In genomic region chr10:99630439-99630838, GRCh38 we compare ENCODE assay signal across 8 cellular contexts. TPM values are rescaled to one million over a fixed set of nuclear protein-coding genes. Genes with fewer than 3 reads are reported as not detected.
DNase-seq lines count a peak whose midpoint lies in the region; ATAC-seq, FAIRE-seq and TF ChIP-seq lines count a peak whose summit lies in the region.

No MANE protein-coding gene starts in this region.

- peak; percentile 33 to 53 (median 44); a peak in 4 of 6 replicates for TF ChIP-seq CTCF in GM12878 (IDR thresholded peaks at IDR 0.05 in 2 of 3, conservative IDR thresholded peaks at IDR 0.05 in 1 of 3; ENCODE audit: control insufficient read depth in 2 of 3, extremely low read depth in 1 of 3, insufficient read depth in 1 of 3, low read depth in 3 of 3, low read length in 3 of 3)

- POLR2A ChIA-PET in GM12878 (lab: Charles Lee): no interaction called here

- H3K27ac ChIP-seq in GM12878 (ENCODE audit: control insufficient read depth, insufficient read depth): no peak overlapping the region

- H3K9ac ChIP-seq in GM12878 (ENCODE audit: control insufficient read depth, insufficient read depth, low read length): no peak overlapping the region

- in situ Hi-C loops in GM12878 (cut with MboI): no loop called here

- intact Hi-C loops in GM12878 (cut with micrococcal nuclease; ENCODE audit: unreplicated experiment): loop anchor here (1.0 kb wide), 1 partner anchor 81 kb away; no protein-coding TSS in a partner anchor

- no peak for TF ChIP-seq POLR2A in GM12878 (IDR thresholded peaks at IDR 0.05; ENCODE audit: low read depth, low read length)

- TF ChIP-seq EP300 in GM12878 (IDR thresholded peaks at IDR 0.05; ENCODE audit: borderline replicate concordance in 1 of 2, control insufficient read depth in 1 of 2, low read depth in 2 of 2, low read length in 2 of 2): no peak

- FAIRE-seq in GM12878 (lab: Jason Lieb, UNC): no peak

- no TSS peak for BruUV-seq in GM12878 (replicated peaks; lab: Mats Ljungman, UMichigan)

- ATAC-seq in GM12878 (peak; percentile 81), GM19023 (IDR thresholded peaks at IDR 0.05; ENCODE audit: unreplicated experiment) (no peak), GM19463 (IDR thresholded peaks at IDR 0.05; ENCODE audit: unreplicated experiment) (no peak)

- WGBS in GM12878 (ENCODE audit: insufficient coverage, insufficient replicate concordance, low lambda C conversion rate, missing lambda C conversion rate): 43% methylated on average over 2 of the region's 2 CpGs

- no peaks in the 10 kb centered on the region for H4K20me1 ChIP-seq in GM12878 (ENCODE audit: control insufficient read depth, insufficient read depth)

- RAD21 ChIA-PET in GM12878 (lab: Charles Lee; ENCODE audit: unreplicated experiment): interaction anchor here (0.9 to 1.5 kb wide), 2 partner anchors 11 to 81 kb away, joined by 3 to 4 read pairs; no protein-coding TSS in a partner anchor

- H3K27me3 ChIP-seq in GM12878 (replicated peaks in 1 of 2; ENCODE audit: control insufficient read depth in 2 of 2, insufficient read depth in 2 of 2, low read length in 1 of 2): no peaks in the 10 kb centered on the region

- CTCF ChIA-PET in GM12878 (lab: Yijun Ruan, JAX): interaction anchor here (0.7 to 3.5 kb wide), 12 partner anchors 12 to 196 kb away, joined by 3 to 34 read pairs (median 3); partner anchors contain the start of gene ENTPD7

- TF ChIP-seq RAD21 in GM12878 (IDR thresholded peaks at IDR 0.05; ENCODE audit: insufficient read depth, low read depth, low read length): peak; percentile 66

- no peak overlapping the region for H3K4me2 ChIP-seq in GM12878 (ENCODE audit: control insufficient read depth, insufficient read depth)

- H3K4me3 ChIP-seq in GM12878: no peak overlapping the region

- H3K4me1 ChIP-seq in GM12878 (ENCODE audit: control insufficient read depth, insufficient read depth, low read length): peaks cover 7% of the 10 kb centered on the region

- no peak overlapping the region for H2AFZ ChIP-seq in GM12878 (ENCODE audit: control insufficient read depth, low read depth, low read length)

- DNase-seq in EL (peak; percentile 56), LHCN-M2 (ENCODE audit: low read depth) (peak; percentile 59), GM12878 (ENCODE audit: low read depth, low spot score) (no peak), myocyte (ENCODE audit: low read depth) (peak; percentile 72), NCI-H345 treated with DMSO at 0.1 percent for 48 hours (lab: John Stamatoyannopoulos, UW; ENCODE audit: unreplicated experiment) (no peak), cerebellum (ENCODE audit: low spot score) (no peak)

- no peaks in the 10 kb centered on the region for H3K36me3 ChIP-seq in GM12878 (ENCODE audit: control insufficient read depth in 2 of 2, insufficient read depth in 2 of 2, low read length in 1 of 2)

- SMC1A ChIA-PET in GM12878 (lab: Charles Lee; ENCODE audit: uncharacterized antibody, unreplicated experiment): interaction anchor here (0.6 to 1.4 kb wide), 6 partner anchors 9 to 194 kb away, joined by 3 to 5 read pairs (median 3); no protein-coding TSS in a partner anchor

- no peaks in the 10 kb centered on the region for H3K9me3 ChIP-seq in GM12878 (replicated peaks; ENCODE audit: control insufficient read depth, insufficient read depth, low read length)

- H3K79me2 ChIP-seq in GM12878 (ENCODE audit: control insufficient read depth, insufficient read depth, low read length): no peaks in the 10 kb centered on the region

TF ChIP-seq in GM12878, 131 proteins besides CTCF, POLR2A, EP300 and RAD21:
- TF ChIP-seq ZNF24 (IDR thresholded peaks at IDR 0.05) (peak; percentile 85), TCF3 (IDR thresholded peaks at IDR 0.05; ENCODE audit: borderline replicate concordance, insufficient read depth, low read depth, low read length) (no peak), ZBED1 (IDR thresholded peaks at IDR 0.05; ENCODE audit: borderline replicate concordance) (no peak), ELK1 (IDR thresholded peaks at IDR 0.05; ENCODE audit: low read depth, low read length) (no peak), EED (IDR thresholded peaks at IDR 0.05; ENCODE audit: low read depth) (no peak), SMC3 (IDR thresholded peaks at IDR 0.05; ENCODE audit: borderline replicate concordance, low read length) (peak; percentile 57; the same call in 1 of the 2 replicates), CBFB (IDR thresholded peaks at IDR 0.05; ENCODE audit: low read depth) (no peak), RUNX3 (IDR thresholded peaks at IDR 0.05; ENCODE audit: low read length) (no peak), SIN3A (IDR thresholded peaks at IDR 0.05; ENCODE audit: low read depth, low read length) (no peak), WRNIP1 (IDR thresholded peaks at IDR 0.05; ENCODE audit: borderline replicate concordance, low read depth, low read length) (no peak), HDAC6 (IDR thresholded peaks at IDR 0.05; ENCODE audit: unreplicated experiment) (no peak), KAT2A (conservative IDR thresholded peaks at IDR 0.05; ENCODE audit: control insufficient read depth, low read depth, low read length) (no peak)

RNA-seq across cellular contexts. Expression of gene SLC25A28, which starts 10.2 kb away (rescaled TPM):
- total RNA-seq in LHCN-M2 (2014; rRNA removed): 15.9 and 16.0 TPM in 2 replicates
- 17.5 TPM for polyA plus RNA-seq in LHCN-M2 (2012)
- 30.6 and 30.9 TPM in 2 replicates for total RNA-seq in GM12878 (2013; cell fraction: nucleolus; rRNA removed)
- 15.6 and 16.0 TPM in 2 replicates for total RNA-seq in GM12878 (2014; rRNA removed)
- total RNA-seq in GM12878 (2014; rRNA removed; fragmentation: Illumina TruSeq; extraction: Trizol): 27.0 and 27.5 TPM in 2 replicates
- total RNA-seq in GM12878 (2021): 28.8 and 31.8 TPM in 2 replicates
- 25.4 TPM for polyA plus RNA-seq in GM12878 (2011; ENCODE audit: low read depth)
- polyA plus RNA-seq in GM12878 (2011; rRNA removed): 29.3 and 40.0 TPM in 2 replicates
- 31.6 and 38.4 TPM in 2 replicates for polyA plus RNA-seq in GM12878 (2011; cell fraction: cytosol; rRNA removed)
- polyA plus RNA-seq in GM12878 (2011; cell fraction: nucleus; rRNA removed): 94.0 and 118 TPM in 2 replicates
- 33.1 and 36.0 TPM in 2 replicates for polyA plus RNA-seq in GM12878 (2012)
- 47.8 and 49.6 TPM in 2 replicates for polyA plus RNA-seq in GM12878 (2014; fragmentation: Illumina TruSeq; extraction: Trizol)
- 10 to 100 TPM; 20.2 to 22.8 TPM for polyA plus RNA-seq in GM12878 (2014; fragmentation: Nextera tagmentation; extraction: Ambion mirVana)
- polyA plus RNA-seq in GM12878 (2014; rRNA removed): 43.2 and 45.8 TPM in 2 replicates
- polyA plus RNA-seq in GM12878 (2016; fragmentation: Nextera tagmentation; extraction: Ambion mirVana): 10 to 100 TPM in 1 of 2 experiments, 1 to 10 TPM in 1; 7.5 to 10.8 TPM
- 23.0 and 33.1 TPM in 2 replicates for polyA minus RNA-seq in GM12878 (2011; rRNA and poly(A)+ RNA removed)
- polyA minus RNA-seq in GM12878 (2011; cell fraction: cytosol; rRNA and poly(A)+ RNA removed): 9.9 and 11.9 TPM in 2 replicates
- polyA minus RNA-seq in GM12878 (2011; cell fraction: nucleus; rRNA and poly(A)+ RNA removed): 20.2 and 31.0 TPM in 2 replicates
- total RNA-seq in myocyte: 20.7 and 20.9 TPM in 2 replicates
- 24.1 TPM for polyA plus RNA-seq in myocyte (2012)
- total RNA-seq in cerebellum: 22.1 TPM

RNA-seq across cellular contexts. Expression of gene ENTPD7, which starts 28.9 kb away (rescaled TPM):
- total RNA-seq in LHCN-M2 (2014; rRNA removed) (7.4 and 8.0 TPM in 2 replicates), GM12878 (2014; rRNA removed) (5.7 and 5.9 TPM in 2 replicates), GM12878 (2014; rRNA removed; fragmentation: Illumina TruSeq; extraction: Trizol) (6.1 and 6.4 TPM in 2 replicates), GM12878 (2021) (6.5 and 6.7 TPM in 2 replicates), myocyte (7.8 and 9.3 TPM in 2 replicates), cerebellum (7.2 TPM)
- polyA plus RNA-seq in LHCN-M2 (2012): 3.1 TPM
- total RNA-seq in GM12878 (2013; cell fraction: nucleolus; rRNA removed): 5.8 and 7.1 TPM in 2 replicates
- 1.2 TPM for polyA plus RNA-seq in GM12878 (2011; ENCODE audit: low read depth)
- polyA plus RNA-seq in GM12878 (2011; rRNA removed) (4.6 and 5.2 TPM in 2 replicates), GM12878 (2014; fragmentation: Illumina TruSeq; extraction: Trizol) (5.1 and 5.2 TPM in 2 replicates), GM12878 (2014; fragmentation: Nextera tagmentation; extraction: Ambion mirVana) (under 1 TPM; 0.73 to 0.90 TPM), GM12878 (2014; rRNA removed) (2.9 and 4.1 TPM in 2 replicates), GM12878 (2016; fragmentation: Nextera tagmentation; extraction: Ambion mirVana) (1 to 10 TPM; 5.2 TPM)
- 4.0 and 4.4 TPM in 2 replicates for polyA plus RNA-seq in GM12878 (2011; cell fraction: cytosol; rRNA removed)
- 2.0 and 2.3 TPM in 2 replicates for polyA plus RNA-seq in GM12878 (2011; cell fraction: nucleus; rRNA removed)
- 1.5 and 1.6 TPM in 2 replicates for polyA plus RNA-seq in GM12878 (2012)
- 11.4 and 12.7 TPM in 2 replicates for polyA minus RNA-seq in GM12878 (2011; rRNA and poly(A)+ RNA removed)
- polyA minus RNA-seq in GM12878 (2011; cell fraction: cytosol; rRNA and poly(A)+ RNA removed): 4.1 and 5.0 TPM in 2 replicates
- 3.0 and 5.5 TPM in 2 replicates for polyA minus RNA-seq in GM12878 (2011; cell fraction: nucleus; rRNA and poly(A)+ RNA removed)
- polyA plus RNA-seq in myocyte (2012): 4.6 TPM

Comparison
In these comparisons a context has a peak if more than half of its experiments do, and no peak if none do; other contexts are left out.
1. DNase-seq: peak in EL (single experiment), LHCN-M2 (single experiment) and myocyte (single experiment); none in GM12878 (single experiment), NCI-H345 treated with DMSO at 0.1 percent for 48 hours (single experiment) and cerebellum (single experiment).